23 cellular contexts compared by ENCODE assay signal in the genomic region with DNA sequence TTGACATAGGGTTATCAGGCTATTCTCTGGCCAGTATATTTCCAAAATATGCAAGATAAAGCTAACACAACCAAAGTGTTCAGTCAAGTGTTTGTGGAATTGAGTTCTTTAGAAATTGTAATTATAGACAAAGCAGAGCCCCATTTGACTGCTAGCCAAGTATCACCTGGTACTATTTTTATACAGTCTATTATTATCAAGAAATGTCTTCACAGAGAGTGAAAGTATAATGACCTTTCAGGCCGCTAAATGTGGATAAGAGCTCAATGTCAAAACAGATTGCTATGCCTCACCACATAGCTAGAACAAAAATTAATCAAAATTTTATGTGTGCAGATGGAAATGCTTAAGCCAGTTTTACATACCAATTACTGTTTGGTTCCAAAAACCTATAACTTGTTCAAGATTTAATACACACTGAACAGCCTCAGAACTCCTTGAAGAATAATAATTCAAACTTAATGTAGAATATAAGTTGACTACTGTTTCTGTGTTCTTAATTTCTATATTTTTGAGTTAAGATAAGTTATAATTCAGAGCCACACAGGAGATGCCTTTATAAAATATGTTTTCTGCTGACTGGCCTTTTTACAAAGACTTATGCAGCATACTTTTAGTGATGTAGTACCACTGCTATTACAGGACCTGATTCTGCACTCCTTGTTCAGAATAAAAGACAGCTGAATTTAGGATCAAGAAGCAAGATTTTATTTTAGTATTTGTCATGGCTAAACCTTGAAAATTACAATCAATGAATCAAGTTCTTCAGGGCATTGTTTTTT. TPM values are rescaled to one million over a fixed set of nuclear protein-coding genes. Genes with fewer than 3 reads are reported as not detected.
"Had no signal": no experiment of that assay in that cellular context is flagged by ENCODE, and none has a peak within 500 bp of the region (broad histone marks: within the 10 kb centered on the region; RNA-seq: fewer than 3 reads in every experiment).

No MANE protein-coding gene starts in this region.

- H3K4me1 Mint-ChIP-seq: activated naive CD8-positive, alpha-beta T cell treated with anti-CD3 and anti-CD28 coated beads for 36 hours had no signal

- DNase-seq: activated CD4-positive, alpha-beta T cell treated with anti-CD3 and anti-CD28 coated beads, Interleukin-2, amount 50 U/mL, for 4 hours; activated naive CD8-positive, alpha-beta T cell treated with anti-CD3 and anti-CD28 coated beads for 36 hours; amniotic stem cell; dermis blood vessel endothelial cell; effector memory CD4-positive, alpha-beta T cell; left colon; midbrain; nucleus accumbens; retina; stimulated activated CD4-positive, alpha-beta T cell treated with anti-CD3 and anti-CD28 coated beads, Interleukin-2, amount 100 ng/mL, for 24 hours; stimulated activated naive CD8-positive, alpha-beta T cell treated with anti-CD3 and anti-CD28 coated beads, Interleukin-15, Interleukin-2, amounts not matched to agents 100 U/mL and 50 U/mL, for 24 hours; transverse colon; uterus had no signal

- H3K9me3 Mint-ChIP-seq: activated naive CD8-positive, alpha-beta T cell treated with anti-CD3 and anti-CD28 coated beads for 36 hours; activated T-helper 1 cell treated with anti-CD3 and anti-CD28 coated beads, Interleukin-12 subunit alpha, Interleukin-12 subunit beta, Interleukin-2, Interleukin-4 antibody, amounts not matched to agents 30 ng/mL and 10 ng/mL and 1 ng/mL, durations not matched to agents 14 hours and 24 hours and 36 hours had no signal

- H3K4me3 ChIP-seq: esophagus muscularis mucosa, hepatocyte, transverse colon, uterus had no signal

- H3K4me2 ChIP-seq: hepatocyte had no signal

- H3K36me3 Mint-ChIP-seq: activated naive CD8-positive, alpha-beta T cell treated with anti-CD3 and anti-CD28 coated beads for 36 hours had no signal

- H3K79me2 ChIP-seq: hepatocyte had no signal

- ATAC-seq: left colon; stimulated activated naive CD8-positive, alpha-beta T cell treated with anti-CD3 and anti-CD28 coated beads, Interleukin-15, Interleukin-2, amounts not matched to agents 100 U/mL and 50 U/mL, for 24 hours had no signal

- H3K27me3 ChIP-seq: esophagus muscularis mucosa, hepatocyte, transverse colon, uterus had no signal

- H3K4me1 ChIP-seq: esophagus muscularis mucosa, transverse colon, uterus had no signal

- H3K36me3 ChIP-seq: esophagus muscularis mucosa, transverse colon, uterus had no signal

- H3K9me3 ChIP-seq: transverse colon, uterus had no signal

- H3K27ac ChIP-seq: esophagus muscularis mucosa, hepatocyte, transverse colon, uterus had no signal

- H3K27ac Mint-ChIP-seq: activated naive CD8-positive, alpha-beta T cell treated with anti-CD3 and anti-CD28 coated beads for 36 hours; activated T-helper 1 cell treated with anti-CD3 and anti-CD28 coated beads, Interleukin-12 subunit alpha, Interleukin-12 subunit beta, Interleukin-2, Interleukin-4 antibody, amounts not matched to agents 30 ng/mL and 10 ng/mL and 1 ng/mL, durations not matched to agents 14 hours and 24 hours and 36 hours; nephron had no signal

- H2AFZ ChIP-seq: hepatocyte had no signal

- H3K4me3 Mint-ChIP-seq: activated naive CD8-positive, alpha-beta T cell treated with anti-CD3 and anti-CD28 coated beads for 36 hours; activated T-helper 1 cell treated with anti-CD3 and anti-CD28 coated beads, Interleukin-12 subunit alpha, Interleukin-12 subunit beta, Interleukin-2, Interleukin-4 antibody, amounts not matched to agents 30 ng/mL and 10 ng/mL and 1 ng/mL, durations not matched to agents 14 hours and 24 hours and 36 hours; nephron had no signal

RNA-seq across cellular contexts. Expression of gene PRPS1L1, which starts 31.0 kb away (rescaled TPM):
- total RNA-seq: activated CD8-positive, alpha-beta memory T cell treated with anti-CD3 and anti-CD28 coated beads for 36 hours; activated naive CD8-positive, alpha-beta T cell treated with anti-CD3 and anti-CD28 coated beads for 36 hours; activated T-helper 1 cell treated with anti-CD3 and anti-CD28 coated beads, Interleukin-12 subunit alpha, Interleukin-12 subunit beta, Interleukin-2, Interleukin-4 antibody, amounts not matched to agents 30 ng/mL and 10 ng/mL and 1 ng/mL, durations not matched to agents 14 hours and 24 hours and 36 hours; dermis blood vessel endothelial cell; endothelial cell of umbilical vein; esophagus muscularis mucosa; fibroblast of villous mesenchyme; hepatocyte; left colon; lung microvascular endothelial cell; skeletal muscle tissue; T-helper 2 cell treated with Interferon-gamma antibody and Interleukin-4, amounts not matched to agents 100 ng/mL and 5 ng/mL, for 36 hours; transverse colon; uterus had no signal
- polyA plus RNA-seq: endothelial cell of umbilical vein, hepatocyte had no signal
